In the genomic region with DNA sequence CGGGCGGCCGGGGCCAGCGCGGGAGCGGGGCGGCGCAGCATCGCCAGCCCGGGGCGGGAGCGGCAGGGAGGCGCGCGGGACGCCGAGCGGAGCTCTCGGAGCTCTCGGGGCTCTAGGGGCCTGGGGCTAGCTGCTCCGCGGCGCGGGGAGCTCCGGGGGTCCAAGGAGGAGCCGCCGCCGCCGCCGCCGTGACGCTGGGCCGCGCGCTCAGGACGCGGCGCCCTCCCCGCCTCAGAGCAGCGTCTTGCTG, we compare ENCODE assay signal across 8 cellular contexts. TPM values are rescaled to one million over a fixed set of nuclear protein-coding genes. Genes with fewer than 3 reads are reported as not detected.
A peak's percentile ranks its signal among the peaks of the same experiment; 100 is the strongest.
DNase-seq lines count a peak whose midpoint lies in the region; ATAC-seq and TF ChIP-seq lines count a peak whose summit lies in the region.

No MANE protein-coding gene starts in this region.

- peak; percentile 34 for ATAC-seq in GM21723 (IDR thresholded peaks at IDR 0.05; ENCODE audit: unreplicated experiment)
- ATAC-seq in HG02840 (IDR thresholded peaks at IDR 0.05; ENCODE audit: low FRiP score, unreplicated experiment): no peak

- CTCF ChIA-PET in AG04450 (lab: Charles Lee): no interaction called here

- DNase-seq in AG04450 (ENCODE audit: low read depth, low spot score) (no peak), SJCRH30 (no peak), cardiac muscle cell (ENCODE audit: low read depth in 1 of 2, low spot score in 1 of 2) (no peak), HuH-7.5 (ENCODE audit: low spot score) (no peak)
- DNase-seq in stimulated activated CD4-positive, alpha-beta T cell treated with anti-CD3 and anti-CD28 coated beads, Interleukin-2, amount 100 ng/mL, for 24 hours: no peak

- H3K27me3 ChIP-seq in AG04450 (ENCODE audit: control insufficient read depth, insufficient read depth, low read length): no peaks in the 10 kb centered on the region
- no peaks in the 10 kb centered on the region; the same call in 1 of the 2 replicates for H3K27me3 ChIP-seq in SJCRH30
- H3K27me3 ChIP-seq in cardiac muscle cell: no peaks in the 10 kb centered on the region
- no peaks in the 10 kb centered on the region for H3K27me3 ChIP-seq in skeletal muscle tissue (ENCODE audit: control insufficient read depth in 3 of 3, insufficient read depth in 3 of 3, low read length in 3 of 3)

- H3K9me3 ChIP-seq in AG04450 (ENCODE audit: control insufficient read depth, insufficient read depth, low read length) (no peaks in the 10 kb centered on the region; the same call in 1 of the 2 replicates), SJCRH30 (replicated peaks) (no peaks in the 10 kb centered on the region), cardiac muscle cell (ENCODE audit: low read depth) (no peaks in the 10 kb centered on the region), skeletal muscle tissue (ENCODE audit: control insufficient read depth in 3 of 3, low read length in 3 of 3) (no peaks in the 10 kb centered on the region)

- no peak for TF ChIP-seq CTCF in AG04450 (IDR thresholded peaks at IDR 0.05; ENCODE audit: low read depth, low read length)
- no peak for TF ChIP-seq CTCF in cardiac muscle cell (IDR thresholded peaks at IDR 0.05; ENCODE audit: low read depth, low read length)

- peak overlapping the region; percentile 97 for H3K4me3 ChIP-seq in AG04450 (ENCODE audit: low read depth, low read length)
- peak overlapping the region; percentile 85 for H3K4me3 ChIP-seq in SJCRH30
- peak overlapping the region; percentile 90 for H3K4me3 ChIP-seq in cardiac muscle cell
- peak overlapping the region in 2 of 3 donors; percentile 85 to 96 for H3K4me3 ChIP-seq in skeletal muscle tissue (ENCODE audit: low read length in 3 of 3)

- H3K4me1 ChIP-seq in SJCRH30 (peaks cover 11% of the 10 kb centered on the region), cardiac muscle cell (ENCODE audit: low read depth) (peaks cover 20% of the 10 kb centered on the region), skeletal muscle tissue (ENCODE audit: control insufficient read depth in 3 of 3, insufficient read depth in 3 of 3, low read length in 3 of 3) (peaks cover 24 to 30% (median 27%) of the 10 kb centered on the region in 3 donors)

- H3K36me3 ChIP-seq in SJCRH30 (peaks cover 8% of the 10 kb centered on the region), cardiac muscle cell (no peaks in the 10 kb centered on the region), skeletal muscle tissue (ENCODE audit: control insufficient read depth in 3 of 3, insufficient read depth in 3 of 3, low read length in 3 of 3) (no peaks in the 10 kb centered on the region)

- H3K27ac ChIP-seq in AG04450 (ENCODE audit: low read depth, low read length) (no peak overlapping the region), SJCRH30 (no peak overlapping the region), cardiac muscle cell (no peak overlapping the region), skeletal muscle tissue (ENCODE audit: low read depth, low read length) (peak overlapping the region; percentile 15)

- POLR2A ChIA-PET in AG04450 (lab: Yijun Ruan, JAX): interaction anchor here (0.5 kb wide), 1 partner anchor 622 kb away, joined by 3 read pairs; no protein-coding TSS in a partner anchor

- H3K9ac ChIP-seq in skeletal muscle tissue (ENCODE audit: low read depth in 1 of 3, low read length in 3 of 3): peak overlapping the region in 1 of 3 donors; percentile 84

RNA-seq across cellular contexts. Expression of gene CLSTN1, which starts 0.1 kb away (rescaled TPM):
- polyA plus RNA-seq in AG04450 (2011; rRNA removed): 35.2 and 57.8 TPM in 2 replicates
- 55.7 and 68.7 TPM in 2 replicates for polyA minus RNA-seq in AG04450 (2011; rRNA and poly(A)+ RNA removed)
- 50.5 and 52.4 TPM in 2 replicates for total RNA-seq in SJCRH30 (2014; rRNA removed; shearing (Covaris generic))
- 49.4 and 70.9 TPM in 2 replicates for total RNA-seq in cardiac muscle cell
- 81.5 and 95.1 TPM in 2 replicates for polyA plus RNA-seq in cardiac muscle cell
- 51.1 TPM for total RNA-seq in skeletal muscle tissue
